ENCODE assay signal across 8 cellular contexts in genomic region chr2:40371525-40372277, GRCh38.
DNase-seq lines count a peak whose midpoint lies in the region; ATAC-seq and TF ChIP-seq lines count a peak whose summit lies in the region.

No MANE protein-coding gene starts in this region.

- no peaks in the 10 kb centered on the region for H4K20me1 ChIP-seq in BLaER1 treated with 17β-estradiol and CSF1 and Interleukin-3, amounts not matched to agents 10 nM and 100 nM

- H3K27ac ChIP-seq in BLaER1 treated with 17β-estradiol and CSF1 and Interleukin-3, amounts not matched to agents 10 nM and 100 nM: no peak overlapping the region
- H3K27ac ChIP-seq in muscle layer of duodenum (ENCODE audit: low read length): peak overlapping the region; percentile 67

- POLR2A ChIA-PET in activated CD8-positive, alpha-beta T cell treated with anti-CD3 and anti-CD28 coated beads for 36 hours (lab: Charles Lee): no interaction called here

- no peak overlapping the region for H3K4me3 ChIP-seq in BLaER1 treated with 17β-estradiol and CSF1 and Interleukin-3, amounts not matched to agents 10 nM and 100 nM
- H3K4me3 ChIP-seq in epithelial cell of esophagus (ENCODE audit: low read length): no peak overlapping the region
- H3K4me3 ChIP-seq in muscle layer of duodenum (ENCODE audit: low read depth in 1 of 2, low read length in 2 of 2): no peak overlapping the region

- H3K9me3 Mint-ChIP-seq in activated CD8-positive, alpha-beta T cell treated with anti-CD3 and anti-CD28 coated beads for 36 hours: no peaks in the 10 kb centered on the region

- no peaks in the 10 kb centered on the region for H3K4me1 Mint-ChIP-seq in activated CD8-positive, alpha-beta T cell treated with anti-CD3 and anti-CD28 coated beads for 36 hours (ENCODE audit: low read depth)

- H3K9me3 ChIP-seq in BLaER1 treated with 17β-estradiol and CSF1 and Interleukin-3, amounts not matched to agents 10 nM and 100 nM (replicated peaks in 1 of 11): peaks cover 0 to 19% (median 8%) of the 10 kb centered on the region in 11 experiments; a peak in 10 of 22 replicates
- no peaks in the 10 kb centered on the region for H3K9me3 ChIP-seq in muscle layer of duodenum (ENCODE audit: control insufficient read depth in 1 of 2, low read length in 2 of 2)

- no peak overlapping the region for H3K9ac ChIP-seq in BLaER1 treated with 17β-estradiol and CSF1 and Interleukin-3, amounts not matched to agents 10 nM and 100 nM

- H3K36me3 Mint-ChIP-seq in activated CD8-positive, alpha-beta T cell treated with anti-CD3 and anti-CD28 coated beads for 36 hours (ENCODE audit: low read depth): no peaks in the 10 kb centered on the region

- no peak overlapping the region for H3K27ac Mint-ChIP-seq in activated CD8-positive, alpha-beta T cell treated with anti-CD3 and anti-CD28 coated beads for 36 hours

- ATAC-seq in activated CD8-positive, alpha-beta T cell treated with anti-CD3 and anti-CD28 coated beads for 36 hours: no peak

- peaks cover 3 to 32% (median 20%) of the 10 kb centered on the region in 10 experiments; a peak in 18 of 20 replicates for H3K4me1 ChIP-seq in BLaER1 treated with 17β-estradiol and CSF1 and Interleukin-3, amounts not matched to agents 10 nM and 100 nM
- H3K4me1 ChIP-seq in muscle layer of duodenum (ENCODE audit: control insufficient read depth in 1 of 2, insufficient read depth in 2 of 2, low read length in 2 of 2): peaks cover 0 to 30% of the 10 kb centered on the region in 2 donors

- TF ChIP-seq CTCF in epithelial cell of esophagus (IDR thresholded peaks at IDR 0.05; ENCODE audit: insufficient read depth, low read depth, low read length, missing control alignments): no peak
- TF ChIP-seq CTCF in activated CD8-positive, alpha-beta T cell treated with anti-CD3 and anti-CD28 coated beads for 36 hours (IDR thresholded peaks at IDR 0.05): no peak

- intact Hi-C loops in activated CD8-positive, alpha-beta T cell treated with anti-CD3 and anti-CD28 coated beads for 36 hours (cut with micrococcal nuclease): no loop called here

- DNase-seq in NCI-H226 (peak; percentile 26), epithelial cell of esophagus (ENCODE audit: low read depth) (peak; percentile 56), COR-L47 (lab: John Stamatoyannopoulos, UW) (no peak)
- no peak for DNase-seq in activated T-cell treated with anti-CD3 and anti-CD28 coated beads, Interleukin-2, amount 50 U/mL, for 48 hours
- DNase-seq in activated T-cell treated with anti-CD3 and anti-CD28 coated beads, Interleukin-2, amount 50 U/mL, for 1 hour: no peak
- DNase-seq in activated CD8-positive, alpha-beta T cell treated with anti-CD3 and anti-CD28 coated beads for 36 hours: no peak

- H3K4me3 Mint-ChIP-seq in activated CD8-positive, alpha-beta T cell treated with anti-CD3 and anti-CD28 coated beads for 36 hours: no peak overlapping the region

- peak overlapping the region in 8 of 11 experiments; percentile 3 to 59 (median 40); a peak in 14 of 22 replicates for H3K4me2 ChIP-seq in BLaER1 treated with 17β-estradiol and CSF1 and Interleukin-3, amounts not matched to agents 10 nM and 100 nM

- H3K27me3 Mint-ChIP-seq in activated CD8-positive, alpha-beta T cell treated with anti-CD3 and anti-CD28 coated beads for 36 hours: no peaks in the 10 kb centered on the region

- CTCF ChIA-PET in activated CD8-positive, alpha-beta T cell treated with anti-CD3 and anti-CD28 coated beads for 36 hours (lab: Charles Lee): interaction anchor here (0.6 kb wide), 1 partner anchor 28 kb away, joined by 3 read pairs; no protein-coding TSS in a partner anchor

- peaks cover 0 to 7% (median 0%) of the 10 kb centered on the region in 11 experiments; a peak in 2 of 22 replicates for H3K36me3 ChIP-seq in BLaER1 treated with 17β-estradiol and CSF1 and Interleukin-3, amounts not matched to agents 10 nM and 100 nM
- no peaks in the 10 kb centered on the region for H3K36me3 ChIP-seq in muscle layer of duodenum (ENCODE audit: control insufficient read depth in 1 of 2, insufficient read depth in 2 of 2, low read length in 2 of 2)

- no peaks in the 10 kb centered on the region for H3K27me3 ChIP-seq in BLaER1 treated with 17β-estradiol and CSF1 and Interleukin-3, amounts not matched to agents 10 nM and 100 nM
- no peaks in the 10 kb centered on the region for H3K27me3 ChIP-seq in muscle layer of duodenum (ENCODE audit: low read depth, low read length)

Comparison
In these comparisons a context has a peak if more than half of its experiments do, and no peak if none do; other contexts are left out.
1. DNase-seq: peak in NCI-H226 (single experiment) and epithelial cell of esophagus (single experiment); none in activated T-cell treated with anti-CD3 and anti-CD28 coated beads, Interleukin-2, amount 50 U/mL, for 48 hours (0 of 2), activated T-cell treated with anti-CD3 and anti-CD28 coated beads, Interleukin-2, amount 50 U/mL, for 1 hour (single experiment), COR-L47 (single experiment) and activated CD8-positive, alpha-beta T cell treated with anti-CD3 and anti-CD28 coated beads for 36 hours (single experiment).